8 cellular contexts compared by ENCODE assay signal in genomic region chr19:29714953-29715694, GRCh38. TPM values are rescaled to one million over a fixed set of nuclear protein-coding genes. Genes with fewer than 3 reads are reported as not detected.
A peak's percentile ranks its signal among the peaks of the same experiment; 100 is the strongest.
DNase-seq lines count a peak whose midpoint lies in the region; ATAC-seq lines count a peak whose summit lies in the region.

Gene C19orf12, minus strand, starts transcription at chr19:29715261. Its CDS starts 6,848 bp downstream, at chr19:29708413.

- no peaks in the 10 kb centered on the region for H3K27me3 ChIP-seq in muscle layer of colon (ENCODE audit: control insufficient read depth in 1 of 2, insufficient read depth in 2 of 2, low read length in 2 of 2)

- no peaks in the 10 kb centered on the region for H3K9me3 ChIP-seq in muscle layer of colon (ENCODE audit: low read length)

- H3K4me1 ChIP-seq in muscle layer of colon (ENCODE audit: insufficient read depth, low read length) = peaks cover 20% of the 10 kb centered on the region

- H3K4me3 ChIP-seq in muscle layer of colon (ENCODE audit: low read depth in 1 of 2, low read length in 2 of 2) = peak within 1 kb of the TSS; percentile 80 to 97

- peak within 1 kb of the TSS; percentile 91 for H3K9ac ChIP-seq in muscle layer of colon (ENCODE audit: low read length)

- peak; percentile 84 for DNase-seq in AG20443 (ENCODE audit: low spot score)
- DNase-seq in NOMO-1 treated with dmso at 0.1 percent for 144 hours (lab: John Stamatoyannopoulos, UW; ENCODE audit: unreplicated experiment) = peak; percentile 13
- peak; percentile 68 for DNase-seq in activated T-cell treated with anti-CD3 and anti-CD28 coated beads for 48 hours (ENCODE audit: low read depth)
- peak; percentile 77 for DNase-seq in stimulated activated naive CD8-positive, alpha-beta T cell treated with anti-CD3 and anti-CD28 coated beads, Interleukin-15, Interleukin-2, amounts not matched to agents 100 U/mL and 50 U/mL, for 24 hours

- peak within 1 kb of the TSS; percentile 94 for H3K27ac ChIP-seq in muscle layer of colon (ENCODE audit: low read depth, low read length)

- peak; percentile 67 for ATAC-seq in GM18909 (IDR thresholded peaks at IDR 0.05; ENCODE audit: poor library complexity, unreplicated experiment)
- peak; percentile 57 for ATAC-seq in HG03135 (IDR thresholded peaks at IDR 0.05; ENCODE audit: unreplicated experiment)
- peak; percentile 84 for ATAC-seq in esophagus mucosa
- peak; percentile 74 for ATAC-seq in stimulated activated naive CD8-positive, alpha-beta T cell treated with anti-CD3 and anti-CD28 coated beads, Interleukin-15, Interleukin-2, amounts not matched to agents 100 U/mL and 50 U/mL, for 24 hours

- H3K36me3 ChIP-seq in muscle layer of colon (ENCODE audit: insufficient read depth, low read length) = no peaks in the 10 kb centered on the region

RNA-seq across cellular contexts. Expression of gene C19orf12, which starts in this region (rescaled TPM):
- 8.1 TPM for total RNA-seq in esophagus mucosa

Comparison
In these comparisons a context has a peak if more than half of its experiments do, and no peak if none do; other contexts are left out.
1. Peak in every context shown above with its lines: DNase-seq, ATAC-seq, H3K4me3 ChIP-seq and H3K27ac ChIP-seq.
2. DNase-seq: peak in every context shown above with its lines; median percentile 84 in AG20443; 77 in stimulated activated naive CD8-positive, alpha-beta T cell treated with anti-CD3 and anti-CD28 coated beads, Interleukin-15, Interleukin-2, amounts not matched to agents 100 U/mL and 50 U/mL, for 24 hours; 68 in activated T-cell treated with anti-CD3 and anti-CD28 coated beads for 48 hours; 13 in NOMO-1 treated with dmso at 0.1 percent for 144 hours.